In genomic region chr3:42562047-42562907, GRCh38 we compare ENCODE assay signal across 18 cellular contexts. TPM values are rescaled to one million over a fixed set of nuclear protein-coding genes. Genes with fewer than 3 reads are reported as not detected.
DNase-seq lines count a peak whose midpoint lies in the region; ATAC-seq and TF ChIP-seq lines count a peak whose summit lies in the region.
"Had no signal": no experiment of that assay in that cellular context is flagged by ENCODE, and none has a peak within 500 bp of the region (broad histone marks: within the 10 kb centered on the region; RNA-seq: fewer than 3 reads in every experiment).

No MANE protein-coding gene starts in this region.

- no CpG with 5 or more reads among the region's 3 CpGs for WGBS in mesendoderm (ENCODE audit: extremely low coverage, insufficient coverage, low lambda C conversion rate)

- H4K20me1 ChIP-seq in DND-41 (ENCODE audit: insufficient read depth, low read length), result no peaks in the 10 kb centered on the region

- no peak overlapping the region for H2BK5ac ChIP-seq in mesendoderm (ENCODE audit: low read length)

- H3K4me1 ChIP-seq in DND-41 (ENCODE audit: insufficient read depth, low read length), result peaks cover 6% of the 10 kb centered on the region; the same call in 1 of the 2 replicates
- no peaks in the 10 kb centered on the region for H3K4me1 ChIP-seq in mesendoderm (ENCODE audit: control insufficient read depth, low read depth, low read length)
- H3K4me1 ChIP-seq: suprapubic skin had no signal

- CTCF ChIA-PET in activated CD4-positive, alpha-beta memory T cell treated with anti-CD3 and anti-CD28 coated beads for 36 hours (lab: Charles Lee), result interaction anchor here (0.7 to 1.2 kb wide), 3 partner anchors 12 to 61 kb away, joined by 3 read pairs; no protein-coding TSS in a partner anchor
- CTCF ChIA-PET in activated CD4-positive, alpha-beta memory T cell treated with anti-CD3 and anti-CD28 coated beads, Interleukin-2, amount 10 ng/mL, durations not matched to agents 7 days and 5 days (lab: Charles Lee), result interaction anchor here (1.4 kb wide), 1 partner anchor 19 kb away, joined by 3 read pairs; no protein-coding TSS in a partner anchor

- no peak overlapping the region for H2AFZ ChIP-seq in DND-41 (ENCODE audit: low read depth, low read length)

- H3K4me2 ChIP-seq in DND-41 (ENCODE audit: insufficient read depth, low read length), result no peak overlapping the region
- no peak overlapping the region for H3K4me2 ChIP-seq in mesendoderm (ENCODE audit: low read length)

- H3K27ac ChIP-seq in DND-41 (ENCODE audit: low read length) (0 out of 2 replicates have a peak overlapping the region, but pooled peaks have one; percentile 16), mesendoderm (ENCODE audit: low read depth, low read length) (no peak overlapping the region)
- H3K27ac ChIP-seq: BLaER1 treated with 17β-estradiol and CSF1 and Interleukin-3, amounts not matched to agents 10 nM and 100 nM; suprapubic skin had no signal

- H2BK120ac ChIP-seq in mesendoderm (ENCODE audit: low read depth, low read length), result no peak overlapping the region

- DNase-seq in activated CD4-positive, alpha-beta memory T cell treated with anti-CD3 and anti-CD28 coated beads for 36 hours, result no peak
- DNase-seq in activated CD4-positive, alpha-beta memory T cell treated with anti-CD3 and anti-CD28 coated beads, Interleukin-2, amount 10 ng/mL, durations not matched to agents 7 days and 5 days, result no peak
- DNase-seq in DND-41 (no peak), myocyte (ENCODE audit: low read depth) (peak; percentile 7), mesendoderm (no peak)
- DNase-seq in activated naive CD8-positive, alpha-beta T cell treated with anti-CD3 and anti-CD28 coated beads, Interleukin-2, amount 50 U/mL, for 24 hours, result no peak
- DNase-seq in stimulated activated CD4-positive, alpha-beta T cell treated with anti-CD3 and anti-CD28 coated beads, Interleukin-2, amount 100 ng/mL, for 48 hours, result no peak
- DNase-seq: activated CD4-positive, alpha-beta T cell treated with anti-CD3 and anti-CD28 coated beads, Interleukin-2, amount 50 U/mL, for 1 hour; activated effector memory CD4-positive, alpha-beta T cell treated with Interleukin-2 at 50 U/mL for 16 hours; central memory CD4-positive, alpha-beta T cell; kidney; mammary epithelial cell; NCI-H1417 treated with DMSO at 0.1 percent for 48 hours; NCI-H524 treated with DMSO at 0.1 percent for 48 hours had no signal

- peak overlapping the region; percentile 72 for H3K27ac Mint-ChIP-seq in activated CD4-positive, alpha-beta memory T cell treated with anti-CD3 and anti-CD28 coated beads for 36 hours
- no peak overlapping the region for H3K27ac Mint-ChIP-seq in activated CD4-positive, alpha-beta memory T cell treated with anti-CD3 and anti-CD28 coated beads, Interleukin-2, amount 10 ng/mL, durations not matched to agents 7 days and 5 days
- peak overlapping the region; percentile 36 for H3K27ac Mint-ChIP-seq in activated naive CD8-positive, alpha-beta T cell treated with anti-CD3 and anti-CD28 coated beads, Interleukin-2, amount 50 U/mL, for 24 hours

- H3K4me3 ChIP-seq in DND-41 (ENCODE audit: low read depth in 1 of 2, low read length in 2 of 2) (no peak overlapping the region), mesendoderm (ENCODE audit: low read length) (no peak overlapping the region)
- H3K4me3 ChIP-seq: BLaER1 treated with 17β-estradiol and CSF1 and Interleukin-3, amounts not matched to agents 10 nM and 100 nM; suprapubic skin had no signal

- intact Hi-C loops in activated CD4-positive, alpha-beta memory T cell treated with anti-CD3 and anti-CD28 coated beads for 36 hours (cut with micrococcal nuclease), result no loop called here

- H2BK15ac ChIP-seq in mesendoderm (replicated peaks; ENCODE audit: low read depth), result no peak overlapping the region

- POLR2A ChIA-PET in activated CD4-positive, alpha-beta memory T cell treated with anti-CD3 and anti-CD28 coated beads for 36 hours (lab: Charles Lee), result interaction anchor here (0.7 kb wide), 1 partner anchor 277 kb away, joined by 3 read pairs; no protein-coding TSS in a partner anchor
- POLR2A ChIA-PET in activated CD4-positive, alpha-beta memory T cell treated with anti-CD3 and anti-CD28 coated beads, Interleukin-2, amount 10 ng/mL, durations not matched to agents 7 days and 5 days (lab: Charles Lee), result interaction anchor here (1.4 to 1.7 kb wide), 2 partner anchors 19 to 39 kb away, joined by 4 to 5 read pairs; partner anchors contain the start of gene NKTR

- no peaks in the 10 kb centered on the region for H3K9me3 Mint-ChIP-seq in activated CD4-positive, alpha-beta memory T cell treated with anti-CD3 and anti-CD28 coated beads for 36 hours
- H3K9me3 Mint-ChIP-seq in activated CD4-positive, alpha-beta memory T cell treated with anti-CD3 and anti-CD28 coated beads, Interleukin-2, amount 10 ng/mL, durations not matched to agents 7 days and 5 days, result no peaks in the 10 kb centered on the region
- H3K9me3 Mint-ChIP-seq in activated naive CD8-positive, alpha-beta T cell treated with anti-CD3 and anti-CD28 coated beads, Interleukin-2, amount 50 U/mL, for 24 hours, result no peaks in the 10 kb centered on the region

- peaks cover 16% of the 10 kb centered on the region for H3K4me1 Mint-ChIP-seq in activated CD4-positive, alpha-beta memory T cell treated with anti-CD3 and anti-CD28 coated beads for 36 hours (ENCODE audit: low read depth)
- H3K4me1 Mint-ChIP-seq in activated CD4-positive, alpha-beta memory T cell treated with anti-CD3 and anti-CD28 coated beads, Interleukin-2, amount 10 ng/mL, durations not matched to agents 7 days and 5 days, result peaks cover 7% of the 10 kb centered on the region
- H3K4me1 Mint-ChIP-seq in activated naive CD8-positive, alpha-beta T cell treated with anti-CD3 and anti-CD28 coated beads, Interleukin-2, amount 50 U/mL, for 24 hours, result peaks cover 7% of the 10 kb centered on the region

- no peak overlapping the region for H3K56ac ChIP-seq in mesendoderm (ENCODE audit: low read length)

- no peak overlapping the region for H4K8ac ChIP-seq in mesendoderm (ENCODE audit: low read depth, low read length)

- H3K27me3 ChIP-seq in DND-41 (ENCODE audit: insufficient read depth, low read length, poor library complexity) (no peaks in the 10 kb centered on the region), mesendoderm (ENCODE audit: insufficient read depth, low read length, poor library complexity) (no peaks in the 10 kb centered on the region)
- H3K27me3 ChIP-seq: BLaER1 treated with 17β-estradiol and CSF1 and Interleukin-3, amounts not matched to agents 10 nM and 100 nM; suprapubic skin had no signal

- no peaks in the 10 kb centered on the region for H3K27me3 Mint-ChIP-seq in activated CD4-positive, alpha-beta memory T cell treated with anti-CD3 and anti-CD28 coated beads for 36 hours
- H3K27me3 Mint-ChIP-seq in activated CD4-positive, alpha-beta memory T cell treated with anti-CD3 and anti-CD28 coated beads, Interleukin-2, amount 10 ng/mL, durations not matched to agents 7 days and 5 days, result no peaks in the 10 kb centered on the region
- H3K27me3 Mint-ChIP-seq in activated naive CD8-positive, alpha-beta T cell treated with anti-CD3 and anti-CD28 coated beads, Interleukin-2, amount 50 U/mL, for 24 hours, result no peaks in the 10 kb centered on the region

- H3K36me3 ChIP-seq in DND-41 (ENCODE audit: insufficient read depth, low read length) (peaks cover 89% of the 10 kb centered on the region), mesendoderm (ENCODE audit: control insufficient read depth, insufficient read depth, low read length) (peaks cover 5% of the 10 kb centered on the region)

- no peak overlapping the region for H2AK5ac ChIP-seq in mesendoderm (ENCODE audit: low read length)

- H3K18ac ChIP-seq in mesendoderm (ENCODE audit: low read length), result no peak overlapping the region

- no peaks in the 10 kb centered on the region for H3K79me1 ChIP-seq in mesendoderm (ENCODE audit: low read length)

- ATAC-seq in DND-41 (ENCODE audit: insufficient read depth, low read depth) (no peak), HG02610 (IDR thresholded peaks at IDR 0.05; ENCODE audit: unreplicated experiment) (no peak)
- no peak for ATAC-seq in activated naive CD8-positive, alpha-beta T cell treated with anti-CD3 and anti-CD28 coated beads, Interleukin-2, amount 50 U/mL, for 24 hours

- no peak overlapping the region for H3K4ac ChIP-seq in mesendoderm (ENCODE audit: low read depth, low read length)

- H3K9ac ChIP-seq in DND-41 (ENCODE audit: low read depth, low read length) (no peak overlapping the region), mesendoderm (ENCODE audit: low read length) (no peak overlapping the region)

- peak; percentile 7 for TF ChIP-seq CTCF in DND-41 (IDR thresholded peaks at IDR 0.05; ENCODE audit: borderline replicate concordance, extremely low read depth, low read length, poor library complexity, severe bottlenecking)

- H3K36me3 Mint-ChIP-seq in activated CD4-positive, alpha-beta memory T cell treated with anti-CD3 and anti-CD28 coated beads for 36 hours, result peaks cover 21% of the 10 kb centered on the region
- H3K36me3 Mint-ChIP-seq in activated CD4-positive, alpha-beta memory T cell treated with anti-CD3 and anti-CD28 coated beads, Interleukin-2, amount 10 ng/mL, durations not matched to agents 7 days and 5 days (ENCODE audit: low read depth), result peaks cover 46% of the 10 kb centered on the region
- H3K36me3 Mint-ChIP-seq in activated naive CD8-positive, alpha-beta T cell treated with anti-CD3 and anti-CD28 coated beads, Interleukin-2, amount 50 U/mL, for 24 hours (ENCODE audit: low read depth), result peaks cover 32% of the 10 kb centered on the region

- H3K23ac ChIP-seq in mesendoderm (ENCODE audit: low read length), result no peak overlapping the region

- H3K79me2 ChIP-seq in DND-41 (ENCODE audit: insufficient read depth, low read length) (peaks cover 4% of the 10 kb centered on the region; the same call in 1 of the 2 replicates), mesendoderm (ENCODE audit: control insufficient read depth, insufficient read depth, low read length) (no peaks in the 10 kb centered on the region)

- H3K9me3 ChIP-seq in DND-41 (ENCODE audit: insufficient read depth, low read length, severe bottlenecking), result no peaks in the 10 kb centered on the region
- H3K9me3 ChIP-seq: BLaER1 treated with 17β-estradiol and CSF1 and Interleukin-3, amounts not matched to agents 10 nM and 100 nM; suprapubic skin had no signal

- H4K5ac ChIP-seq in mesendoderm (ENCODE audit: low read length), result no peak overlapping the region

- H3K4me3 Mint-ChIP-seq in activated CD4-positive, alpha-beta memory T cell treated with anti-CD3 and anti-CD28 coated beads for 36 hours, result no peak overlapping the region
- H3K4me3 Mint-ChIP-seq in activated CD4-positive, alpha-beta memory T cell treated with anti-CD3 and anti-CD28 coated beads, Interleukin-2, amount 10 ng/mL, durations not matched to agents 7 days and 5 days, result no peak overlapping the region
- no peak overlapping the region for H3K4me3 Mint-ChIP-seq in activated naive CD8-positive, alpha-beta T cell treated with anti-CD3 and anti-CD28 coated beads, Interleukin-2, amount 50 U/mL, for 24 hours

RNA-seq across cellular contexts. Expression of gene SEC22C, which starts 19.5 kb away (rescaled TPM):
- total RNA-seq in activated CD4-positive, alpha-beta memory T cell treated with anti-CD3 and anti-CD28 coated beads for 36 hours, result 10 to 100 TPM; 47.0 to 49.2 TPM
- 10 to 100 TPM; 58.8 to 62.0 TPM for total RNA-seq in activated CD4-positive, alpha-beta memory T cell treated with anti-CD3 and anti-CD28 coated beads, Interleukin-2, amount 10 ng/mL, durations not matched to agents 7 days and 5 days
- total RNA-seq in myocyte, result 33.1 and 42.4 TPM in 2 replicates
- polyA plus RNA-seq in myocyte (2012), result 36.2 TPM
- polyA plus RNA-seq in mesendoderm (2013, experiment 1 of 2), result 23.5 TPM
- polyA plus RNA-seq in mesendoderm (2013, experiment 2 of 2), result 24.1 TPM

RNA-seq across cellular contexts. Expression of gene SS18L2, which starts 28.4 kb away (rescaled TPM):
- total RNA-seq in activated CD4-positive, alpha-beta memory T cell treated with anti-CD3 and anti-CD28 coated beads for 36 hours, result 10 to 100 TPM; 58.0 to 59.3 TPM
- 10 to 100 TPM; 64.4 to 65.1 TPM for total RNA-seq in activated CD4-positive, alpha-beta memory T cell treated with anti-CD3 and anti-CD28 coated beads, Interleukin-2, amount 10 ng/mL, durations not matched to agents 7 days and 5 days
- total RNA-seq in myocyte, result 11.9 and 15.2 TPM in 2 replicates
- 16.2 TPM for polyA plus RNA-seq in myocyte (2012)
- 98.5 TPM for polyA plus RNA-seq in mesendoderm (2013, experiment 1 of 2)
- 94.4 TPM for polyA plus RNA-seq in mesendoderm (2013, experiment 2 of 2)

RNA-seq across cellular contexts. Expression of gene NKTR, which starts 38.2 kb away (rescaled TPM):
- 10 to 100 TPM; 65.9 to 73.9 TPM for total RNA-seq in activated CD4-positive, alpha-beta memory T cell treated with anti-CD3 and anti-CD28 coated beads for 36 hours
- total RNA-seq in activated CD4-positive, alpha-beta memory T cell treated with anti-CD3 and anti-CD28 coated beads, Interleukin-2, amount 10 ng/mL, durations not matched to agents 7 days and 5 days, result 10 to 100 TPM; 97.8 to 98.9 TPM
- 32.4 and 40.3 TPM in 2 replicates for total RNA-seq in myocyte
- polyA plus RNA-seq in myocyte (2012), result 15.2 TPM
- polyA plus RNA-seq in mesendoderm (2013, experiment 1 of 2), result 30.9 TPM
- 31.8 TPM for polyA plus RNA-seq in mesendoderm (2013, experiment 2 of 2)

RNA-seq across cellular contexts. Expression of gene VIPR1, which starts 59.8 kb away (rescaled TPM):
- 1 to 10 TPM; 5.9 to 6.5 TPM for total RNA-seq in activated CD4-positive, alpha-beta memory T cell treated with anti-CD3 and anti-CD28 coated beads for 36 hours
- total RNA-seq in activated CD4-positive, alpha-beta memory T cell treated with anti-CD3 and anti-CD28 coated beads, Interleukin-2, amount 10 ng/mL, durations not matched to agents 7 days and 5 days, result 1 to 10 TPM; 7.5 to 9.6 TPM
- total RNA-seq in myocyte, result not detected in 2 replicates
- polyA plus RNA-seq in myocyte (2012), result not detected
- polyA plus RNA-seq in mesendoderm (2013, experiment 1 of 2), result 2.8 TPM
- 2.9 TPM for polyA plus RNA-seq in mesendoderm (2013, experiment 2 of 2)
- total RNA-seq: epithelial cell of proximal tubule had no signal
